22 cellular contexts compared by ENCODE assay signal in genomic region chr2:37206760-37207159, GRCh38. TPM values are rescaled to one million over a fixed set of nuclear protein-coding genes. Genes with fewer than 3 reads are reported as not detected.
"Had no signal": no experiment of that assay in that cellular context is flagged by ENCODE, and none has a peak within 500 bp of the region (broad histone marks: within the 10 kb centered on the region; RNA-seq: fewer than 3 reads in every experiment).

No MANE protein-coding gene starts in this region.

RNA-seq across cellular contexts. Expression of gene CEBPZOS, which starts 10.5 kb away (rescaled TPM):
- total RNA-seq: mesothelial cell of epicardium, osteocyte had no signal

RNA-seq across cellular contexts. Expression of gene SULT6B1, which starts 18.3 kb away (rescaled TPM):
- total RNA-seq: hepatocyte, kidney, left colon, left lung, liver, lower lobe of right lung, mammary epithelial cell, mesothelial cell of epicardium, mononuclear cell, natural killer cell, occipital lobe, osteocyte, posterior vena cava, psoas muscle, sigmoid colon, spleen, subcutaneous adipose tissue, suprapubic skin, thoracic aorta, upper lobe of right lung had no signal
- polyA plus RNA-seq: hepatocyte, immature natural killer cell, liver, mammary epithelial cell, psoas muscle, sigmoid colon, small intestine, spleen had no signal
